ENCODE assay signal across 8 cellular contexts in genomic region chr12:48618541-48618940, GRCh38. TPM values are rescaled to one million over a fixed set of nuclear protein-coding genes. Genes with fewer than 3 reads are reported as not detected.
DNase-seq lines count a peak whose midpoint lies in the region; ATAC-seq and TF ChIP-seq lines count a peak whose summit lies in the region.

No MANE protein-coding gene starts in this region.

- H3K27me3 Mint-ChIP-seq in CD14-positive monocyte (ENCODE audit: low read depth in 3 of 3) = peaks cover 5 to 18% (median 17%) of the 10 kb centered on the region in 3 donors

- H3K4me3 ChIP-seq in cardiac muscle cell = no peak overlapping the region
- no peak overlapping the region for H3K4me3 ChIP-seq in prostate gland
- no peak overlapping the region for H3K4me3 ChIP-seq in vagina

- H3K4me1 ChIP-seq in cardiac muscle cell (ENCODE audit: low read depth) (no peaks in the 10 kb centered on the region), prostate gland (replicated peaks) (no peaks in the 10 kb centered on the region), vagina (no peaks in the 10 kb centered on the region)

- H3K36me3 Mint-ChIP-seq in CD14-positive monocyte = no peaks in the 10 kb centered on the region
- H3K36me3 Mint-ChIP-seq in activated naive CD4-positive, alpha-beta T cell treated with anti-CD3 and anti-CD28 coated beads, Interleukin-2, amount 50 U/mL, for 72 hours = peaks cover 0 to 18% of the 10 kb centered on the region in 2 donors

- H3K36me3 ChIP-seq in cardiac muscle cell = no peaks in the 10 kb centered on the region
- H3K36me3 ChIP-seq in prostate gland = no peaks in the 10 kb centered on the region
- H3K36me3 ChIP-seq in vagina = no peaks in the 10 kb centered on the region

- intact Hi-C loops in CD14-positive monocyte (cut with micrococcal nuclease) = no loop called here
- intact Hi-C loops in prostate gland (cut with DNase I) = loop anchor here (10.0 kb wide), 1 partner anchor 74 kb away; no protein-coding TSS in a partner anchor
- intact Hi-C loops in vagina (cut with DNase I) = no loop called here

- H3K4me3 Mint-ChIP-seq in CD14-positive monocyte = no peak overlapping the region

- H3K27ac ChIP-seq in cardiac muscle cell (no peak overlapping the region), prostate gland (no peak overlapping the region), vagina (no peak overlapping the region)

- TF ChIP-seq POLR2A in prostate gland (IDR thresholded peaks at IDR 0.05) (no peak), vagina (IDR thresholded peaks at IDR 0.05) (no peak)

- no peaks in the 10 kb centered on the region for H3K4me1 Mint-ChIP-seq in CD14-positive monocyte

- no peak overlapping the region for H3K27ac Mint-ChIP-seq in CD14-positive monocyte
- no peak overlapping the region for H3K27ac Mint-ChIP-seq in activated naive CD4-positive, alpha-beta T cell treated with anti-CD3 and anti-CD28 coated beads, Interleukin-2, amount 50 U/mL, for 72 hours

- peak; percentile 61 for DNase-seq in CD14-positive monocyte (ENCODE audit: low spot score)
- DNase-seq in NCI-H1092 treated with DMSO at 0.1 percent for 48 hours (lab: John Stamatoyannopoulos, UW) = peak; percentile 59
- DNase-seq in SKM-1 (lab: John Stamatoyannopoulos, UW; ENCODE audit: unreplicated experiment) = peak; percentile 23
- peak; percentile 67 to 82 for DNase-seq in activated naive CD4-positive, alpha-beta T cell treated with anti-CD3 and anti-CD28 coated beads, Interleukin-2, amount 50 U/mL, for 72 hours (ENCODE audit: low spot score in 2 of 2)
- DNase-seq in cardiac muscle cell (ENCODE audit: low read depth in 1 of 2, low spot score in 1 of 2) = peak; percentile 81
- DNase-seq in prostate gland (ENCODE audit: low spot score) = peak; percentile 70
- no peak for DNase-seq in vagina (ENCODE audit: extremely low spot score in 2 of 2)

- 14% methylated on average over 7 of the region's 7 CpGs for WGBS in prostate gland

- H3K9me3 ChIP-seq in cardiac muscle cell (ENCODE audit: low read depth) (no peaks in the 10 kb centered on the region), prostate gland (no peaks in the 10 kb centered on the region), vagina (no peaks in the 10 kb centered on the region)

- H3K27me3 ChIP-seq in cardiac muscle cell (no peaks in the 10 kb centered on the region), prostate gland (replicated peaks; ENCODE audit: insufficient read depth) (no peaks in the 10 kb centered on the region), vagina (no peaks in the 10 kb centered on the region)

- peak; percentile 98 for TF ChIP-seq CTCF in CD14-positive monocyte (IDR thresholded peaks at IDR 0.05)
- TF ChIP-seq CTCF in cardiac muscle cell (IDR thresholded peaks at IDR 0.05; ENCODE audit: low read depth, low read length) = peak; percentile 99
- peak; percentile 86 to 96 (median 92) for TF ChIP-seq CTCF in prostate gland (IDR thresholded peaks at IDR 0.05)
- peak; percentile 72 to 90 (median 87) for TF ChIP-seq CTCF in vagina (IDR thresholded peaks at IDR 0.05)

- peak; percentile 53 for ATAC-seq in GM21390 (IDR thresholded peaks at IDR 0.05; ENCODE audit: unreplicated experiment)
- peak; percentile 81 to 88 for ATAC-seq in activated naive CD4-positive, alpha-beta T cell treated with anti-CD3 and anti-CD28 coated beads, Interleukin-2, amount 50 U/mL, for 72 hours

- peaks cover 0 to 20% (median 12%) of the 10 kb centered on the region in 7 donors for H3K9me3 Mint-ChIP-seq in CD14-positive monocyte
- peaks cover 0 to 12% of the 10 kb centered on the region in 2 donors for H3K9me3 Mint-ChIP-seq in activated naive CD4-positive, alpha-beta T cell treated with anti-CD3 and anti-CD28 coated beads, Interleukin-2, amount 50 U/mL, for 72 hours

RNA-seq across cellular contexts. Expression of gene LALBA, which starts 48.7 kb away (rescaled TPM):
- polyA plus RNA-seq in CD14-positive monocyte (not detected), cardiac muscle cell (not detected in 2 replicates)
- total RNA-seq in activated naive CD4-positive, alpha-beta T cell treated with anti-CD3 and anti-CD28 coated beads, Interleukin-2, amount 50 U/mL, for 72 hours = not detected
- total RNA-seq in cardiac muscle cell (not detected in 2 replicates), prostate gland (1 to 10 TPM in 1 of 2 donors, not detected in 1; 1.6 TPM), vagina (not detected)

Comparison
In these comparisons a context has a peak if more than half of its experiments do, and no peak if none do; other contexts are left out.
1. DNase-seq: peak in CD14-positive monocyte (single experiment), NCI-H1092 treated with DMSO at 0.1 percent for 48 hours (single experiment), SKM-1 (single experiment), activated naive CD4-positive, alpha-beta T cell treated with anti-CD3 and anti-CD28 coated beads, Interleukin-2, amount 50 U/mL, for 72 hours (2 of 2), cardiac muscle cell (2 of 2) and prostate gland (single experiment); none in vagina (0 of 2).
2. Peak in every context shown above with its lines, with median percentiles within 50 percentile points of each other: CTCF ChIP-seq.